Comparison of ENCODE assay signal across 1 cellular context in the genomic region with DNA sequence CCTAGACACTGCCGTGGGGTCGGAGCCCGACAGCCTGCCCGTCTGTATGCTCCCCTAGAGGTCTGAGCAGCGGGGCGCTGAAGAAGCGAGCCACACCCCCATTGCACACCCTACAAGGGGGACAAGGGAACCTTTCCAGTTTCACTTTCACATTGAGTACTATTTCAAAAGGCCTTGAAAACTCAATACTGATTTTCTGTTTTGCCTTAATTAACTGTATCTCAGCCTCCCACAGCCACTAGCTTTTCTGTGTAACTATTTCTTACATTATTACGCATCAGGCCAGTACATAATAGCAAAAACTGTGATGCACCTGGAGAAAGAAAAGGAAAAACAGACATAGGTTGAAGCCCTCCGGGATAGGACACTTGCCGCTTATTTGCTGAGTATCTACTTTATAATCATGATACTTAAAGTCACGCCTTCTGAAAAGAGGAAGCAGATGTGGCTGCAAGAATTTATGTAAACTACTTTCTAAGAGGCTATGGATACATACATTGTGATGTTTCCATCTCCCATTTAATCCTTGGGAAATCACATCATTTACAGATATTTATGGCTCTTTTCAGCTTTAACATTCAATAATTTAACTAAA.
TF ChIP-seq lines count a peak whose summit lies in the region.

No MANE protein-coding gene starts in this region.

TF ChIP-seq in GM23338, 12 proteins besides CTCF, POLR2A, EP300 and RAD21 (continued from another document):
- TF ChIP-seq, protein P1, sequence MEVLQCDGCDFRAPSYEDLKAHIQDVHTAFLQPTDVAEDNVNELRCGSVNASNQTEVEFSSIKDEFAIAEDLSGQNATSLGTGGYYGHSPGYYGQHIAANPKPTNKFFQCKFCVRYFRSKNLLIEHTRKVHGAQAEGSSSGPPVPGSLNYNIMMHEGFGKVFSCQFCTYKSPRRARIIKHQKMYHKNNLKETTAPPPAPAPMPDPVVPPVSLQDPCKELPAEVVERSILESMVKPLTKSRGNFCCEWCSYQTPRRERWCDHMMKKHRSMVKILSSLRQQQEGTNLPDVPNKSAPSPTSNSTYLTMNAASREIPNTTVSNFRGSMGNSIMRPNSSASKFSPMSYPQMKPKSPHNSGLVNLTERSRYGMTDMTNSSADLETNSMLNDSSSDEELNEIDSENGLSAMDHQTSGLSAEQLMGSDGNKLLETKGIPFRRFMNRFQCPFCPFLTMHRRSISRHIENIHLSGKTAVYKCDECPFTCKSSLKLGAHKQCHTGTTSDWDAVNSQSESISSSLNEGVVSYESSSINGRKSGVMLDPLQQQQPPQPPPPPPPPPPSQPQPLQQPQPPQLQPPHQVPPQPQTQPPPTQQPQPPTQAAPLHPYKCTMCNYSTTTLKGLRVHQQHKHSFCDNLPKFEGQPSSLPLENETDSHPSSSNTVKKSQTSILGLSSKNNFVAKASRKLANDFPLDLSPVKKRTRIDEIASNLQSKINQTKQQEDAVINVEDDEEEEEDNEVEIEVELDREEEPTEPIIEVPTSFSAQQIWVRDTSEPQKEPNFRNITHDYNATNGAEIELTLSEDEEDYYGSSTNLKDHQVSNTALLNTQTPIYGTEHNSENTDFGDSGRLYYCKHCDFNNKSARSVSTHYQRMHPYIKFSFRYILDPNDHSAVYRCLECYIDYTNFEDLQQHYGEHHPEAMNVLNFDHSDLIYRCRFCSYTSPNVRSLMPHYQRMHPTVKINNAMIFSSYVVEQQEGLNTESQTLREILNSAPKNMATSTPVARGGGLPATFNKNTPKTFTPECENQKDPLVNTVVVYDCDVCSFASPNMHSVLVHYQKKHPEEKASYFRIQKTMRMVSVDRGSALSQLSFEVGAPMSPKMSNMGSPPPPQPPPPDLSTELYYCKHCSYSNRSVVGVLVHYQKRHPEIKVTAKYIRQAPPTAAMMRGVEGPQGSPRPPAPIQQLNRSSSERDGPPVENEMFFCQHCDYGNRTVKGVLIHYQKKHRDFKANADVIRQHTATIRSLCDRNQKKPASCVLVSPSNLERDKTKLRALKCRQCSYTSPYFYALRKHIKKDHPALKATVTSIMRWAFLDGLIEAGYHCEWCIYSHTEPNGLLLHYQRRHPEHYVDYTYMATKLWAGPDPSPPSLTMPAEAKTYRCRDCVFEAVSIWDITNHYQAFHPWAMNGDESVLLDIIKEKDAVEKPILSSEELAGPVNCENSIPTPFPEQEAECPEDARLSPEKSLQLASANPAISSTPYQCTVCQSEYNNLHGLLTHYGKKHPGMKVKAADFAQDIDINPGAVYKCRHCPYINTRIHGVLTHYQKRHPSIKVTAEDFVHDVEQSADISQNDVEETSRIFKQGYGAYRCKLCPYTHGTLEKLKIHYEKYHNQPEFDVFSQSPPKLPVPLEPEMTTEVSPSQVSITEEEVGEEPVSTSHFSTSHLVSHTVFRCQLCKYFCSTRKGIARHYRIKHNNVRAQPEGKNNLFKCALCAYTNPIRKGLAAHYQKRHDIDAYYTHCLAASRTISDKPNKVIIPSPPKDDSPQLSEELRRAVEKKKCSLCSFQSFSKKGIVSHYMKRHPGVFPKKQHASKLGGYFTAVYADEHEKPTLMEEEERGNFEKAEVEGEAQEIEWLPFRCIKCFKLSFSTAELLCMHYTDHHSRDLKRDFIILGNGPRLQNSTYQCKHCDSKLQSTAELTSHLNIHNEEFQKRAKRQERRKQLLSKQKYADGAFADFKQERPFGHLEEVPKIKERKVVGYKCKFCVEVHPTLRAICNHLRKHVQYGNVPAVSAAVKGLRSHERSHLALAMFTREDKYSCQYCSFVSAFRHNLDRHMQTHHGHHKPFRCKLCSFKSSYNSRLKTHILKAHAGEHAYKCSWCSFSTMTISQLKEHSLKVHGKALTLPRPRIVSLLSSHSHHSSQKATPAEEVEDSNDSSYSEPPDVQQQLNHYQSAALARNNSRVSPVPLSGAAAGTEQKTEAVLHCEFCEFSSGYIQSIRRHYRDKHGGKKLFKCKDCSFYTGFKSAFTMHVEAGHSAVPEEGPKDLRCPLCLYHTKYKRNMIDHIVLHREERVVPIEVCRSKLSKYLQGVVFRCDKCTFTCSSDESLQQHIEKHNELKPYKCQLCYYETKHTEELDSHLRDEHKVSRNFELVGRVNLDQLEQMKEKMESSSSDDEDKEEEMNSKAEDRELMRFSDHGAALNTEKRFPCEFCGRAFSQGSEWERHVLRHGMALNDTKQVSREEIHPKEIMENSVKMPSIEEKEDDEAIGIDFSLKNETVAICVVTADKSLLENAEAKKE (CRISPR knock-in tag; IDR thresholded peaks at IDR 0.05): no peak
